29 cellular contexts compared by ENCODE assay signal in genomic region chr15:89707577-89707976, GRCh38. TPM values are rescaled to one million over a fixed set of nuclear protein-coding genes. Genes with fewer than 3 reads are reported as not detected.
"Had no signal": no experiment of that assay in that cellular context is flagged by ENCODE, and none has a peak within 500 bp of the region (broad histone marks: within the 10 kb centered on the region; RNA-seq: fewer than 3 reads in every experiment).

No MANE protein-coding gene starts in this region.

- H3K9me3 Mint-ChIP-seq: activated B cell treated with CpG ODN at 0.5 μM for 24 hours; activated CD4-positive, alpha-beta memory T cell treated with anti-CD3 and anti-CD28 coated beads for 36 hours; activated CD4-positive, alpha-beta T cell treated with anti-CD3 and anti-CD28 coated beads, Interleukin-2, amount 10 ng/mL, durations not matched to agents 24 days and 14 days; activated T-cell treated with anti-CD3 and anti-CD28 coated beads, Interleukin-2, amount 50 U/mL, for 4 hours; T-cell had no signal

- H3K4me1 Mint-ChIP-seq: activated B cell treated with CpG ODN at 0.5 μM for 24 hours; activated CD4-positive, alpha-beta T cell treated with anti-CD3 and anti-CD28 coated beads, Interleukin-2, amount 10 ng/mL, durations not matched to agents 24 days and 14 days; activated naive CD8-positive, alpha-beta T cell treated with anti-CD3 and anti-CD28 coated beads, Interleukin-2, amount 10 ng/mL, durations not matched to agents 7 days and 5 days; IgD-negative memory B cell; T-cell had no signal

- H3K4me3 ChIP-seq: adrenal gland, SK-N-MC had no signal

- H3K36me3 Mint-ChIP-seq: activated CD4-positive, alpha-beta memory T cell treated with anti-CD3 and anti-CD28 coated beads for 36 hours; activated naive CD8-positive, alpha-beta T cell treated with anti-CD3 and anti-CD28 coated beads, Interleukin-2, amount 10 ng/mL, durations not matched to agents 7 days and 5 days; T-cell had no signal

- DNase-seq: activated B cell treated with CpG ODN at 0.5 μM for 24 hours; activated CD4-positive, alpha-beta memory T cell treated with anti-CD3 and anti-CD28 coated beads for 36 hours; activated CD4-positive, alpha-beta T cell treated with anti-CD3 and anti-CD28 coated beads for 1 hour; activated CD4-positive, alpha-beta T cell treated with anti-CD3 and anti-CD28 coated beads, Interleukin-2, amount 10 ng/mL, durations not matched to agents 24 days and 14 days; activated CD8-positive, alpha-beta memory T cell treated with anti-CD3 and anti-CD28 coated beads for 24 hours; activated gamma-delta T cell treated with Interleukin-2 at 50 U/mL for 16 hours; activated naive CD4-positive, alpha-beta T cell treated with anti-CD3 and anti-CD28 coated beads, Interleukin-2, amount 50 U/mL, for 16 hours; activated naive CD8-positive, alpha-beta T cell treated with anti-CD3 and anti-CD28 coated beads, Interleukin-2, amount 10 ng/mL, durations not matched to agents 7 days and 5 days; activated T-cell treated with anti-CD3 and anti-CD28 coated beads, Interleukin-2, amount 50 U/mL, for 4 hours; adrenal gland; anterior cingulate cortex; caudate nucleus; KG1; NCI-H1092; NCI-H146; NCI-H187 treated with DMSO at 0.1 percent for 48 hours; NCI-H2081 treated with DMSO at 0.1 percent for 48 hours; NCI-H2227 treated with DMSO at 0.1 percent for 48 hours; NCI-H510A; NCI-H526 treated with DMSO at 0.1 percent for 48 hours; RPMI8226; T-cell; T-helper 2 cell; T1000 had no signal

- H3K36me3 ChIP-seq: adrenal gland had no signal

- H3K4me3 Mint-ChIP-seq: activated B cell treated with CpG ODN at 0.5 μM for 24 hours; activated CD4-positive, alpha-beta memory T cell treated with anti-CD3 and anti-CD28 coated beads for 36 hours; activated CD4-positive, alpha-beta T cell treated with anti-CD3 and anti-CD28 coated beads, Interleukin-2, amount 10 ng/mL, durations not matched to agents 24 days and 14 days; activated naive CD8-positive, alpha-beta T cell treated with anti-CD3 and anti-CD28 coated beads, Interleukin-2, amount 10 ng/mL, durations not matched to agents 7 days and 5 days; activated T-cell treated with anti-CD3 and anti-CD28 coated beads, Interleukin-2, amount 50 U/mL, for 4 hours; T-cell had no signal

- H3K27ac Mint-ChIP-seq: activated B cell treated with CpG ODN at 0.5 μM for 24 hours; activated CD4-positive, alpha-beta memory T cell treated with anti-CD3 and anti-CD28 coated beads for 36 hours; activated CD4-positive, alpha-beta T cell treated with anti-CD3 and anti-CD28 coated beads, Interleukin-2, amount 10 ng/mL, durations not matched to agents 24 days and 14 days; activated naive CD8-positive, alpha-beta T cell treated with anti-CD3 and anti-CD28 coated beads, Interleukin-2, amount 10 ng/mL, durations not matched to agents 7 days and 5 days; T-cell had no signal

- FAIRE-seq: TTC549 had no signal

- H3K27me3 ChIP-seq: adrenal gland had no signal

RNA-seq across cellular contexts. Expression of gene WDR93, which starts 17.0 kb away (rescaled TPM):
- total RNA-seq: activated CD4-positive, alpha-beta memory T cell treated with anti-CD3 and anti-CD28 coated beads for 36 hours; activated CD4-positive, alpha-beta T cell treated with anti-CD3 and anti-CD28 coated beads, Interleukin-2, amount 10 ng/mL, durations not matched to agents 24 days and 14 days; activated naive CD8-positive, alpha-beta T cell treated with anti-CD3 and anti-CD28 coated beads, Interleukin-2, amount 10 ng/mL, durations not matched to agents 7 days and 5 days; activated T-cell treated with anti-CD3 and anti-CD28 coated beads, Interleukin-2, amount 50 U/mL, for 4 hours; LHCN-M2; Right ventricle myocardium inferior had no signal

RNA-seq across cellular contexts. Expression of gene PLIN1, which starts 28.4 kb away (rescaled TPM):
- total RNA-seq: LHCN-M2 had no signal
